Comparison of ENCODE assay signal across 26 cellular contexts in the genomic region with DNA sequence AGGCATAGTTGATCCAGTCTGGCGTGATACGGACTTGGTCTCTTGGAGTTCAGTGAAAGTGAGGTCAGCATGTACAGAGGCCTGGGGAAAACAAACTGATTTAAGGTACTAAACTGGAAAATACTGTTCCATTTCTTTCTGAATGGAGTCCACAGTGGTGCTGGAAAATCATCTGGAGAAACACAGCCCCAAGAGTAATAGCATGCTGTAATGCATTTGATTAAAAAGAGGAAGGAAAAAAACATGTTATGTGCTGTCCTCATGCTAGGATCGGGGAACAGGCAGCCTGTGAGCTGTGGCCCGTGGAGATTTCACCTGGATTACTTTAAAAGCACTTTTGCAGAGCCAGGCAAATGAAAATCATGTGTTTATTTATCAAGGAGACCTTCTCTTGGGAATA.
"Had no signal": no experiment of that assay in that cellular context is flagged by ENCODE, and none has a peak within 500 bp of the region (broad histone marks: within the 10 kb centered on the region; RNA-seq: fewer than 3 reads in every experiment).

No MANE protein-coding gene starts in this region.

- DNase-seq: activated B cell treated with CpG ODN at 0.5 μM for 24 hours; activated CD4-positive, alpha-beta T cell treated with anti-CD3 and anti-CD28 coated beads for 1 hour; activated CD4-positive, alpha-beta T cell treated with anti-CD3 and anti-CD28 coated beads, Interleukin-2, amount 10 ng/mL, durations not matched to agents 24 days and 14 days; activated CD4-positive, alpha-beta T cell treated with anti-CD3 and anti-CD28 coated beads, Interleukin-2, amount 50 U/mL, for 48 hours; activated CD8-positive, alpha-beta memory T cell treated with anti-CD3 and anti-CD28 coated beads, Interleukin-2, amount 10 ng/mL, durations not matched to agents 7 days and 5 days; activated effector memory CD4-positive, alpha-beta T cell treated with Interleukin-2 at 50 U/mL for 16 hours; activated naive CD4-positive, alpha-beta T cell treated with Interleukin-2 at 50 U/mL for 16 hours; activated naive CD8-positive, alpha-beta T cell treated with anti-CD3 and anti-CD28 coated beads, Interleukin-2, amount 50 U/mL, for 24 hours; activated T-cell treated with anti-CD3 and anti-CD28 coated beads, Interleukin-2, amount 50 U/mL, for 24 hours; amygdala; brain microvascular endothelial cell; MG63; MV-4-11; NCI-H1092 treated with DMSO at 0.1 percent for 48 hours; NCI-H1417 treated with DMSO at 0.1 percent for 48 hours; NCI-H1694; NCI-H2029; NCI-H345; NCI-H510A treated with DMSO at 0.1 percent for 48 hours; PC-3; SIG-M5; T-helper 17 cell; T-helper 9 cell had no signal

- H3K4me3 Mint-ChIP-seq: activated B cell treated with CpG ODN at 0.5 μM for 24 hours; activated CD4-positive, alpha-beta T cell treated with anti-CD3 and anti-CD28 coated beads, Interleukin-2, amount 10 ng/mL, durations not matched to agents 24 days and 14 days; activated CD8-positive, alpha-beta memory T cell treated with anti-CD3 and anti-CD28 coated beads, Interleukin-2, amount 10 ng/mL, durations not matched to agents 7 days and 5 days; activated naive CD8-positive, alpha-beta T cell treated with anti-CD3 and anti-CD28 coated beads, Interleukin-2, amount 50 U/mL, for 24 hours; activated T-cell treated with anti-CD3 and anti-CD28 coated beads, Interleukin-2, amount 50 U/mL, for 24 hours; activated T-helper 1 cell treated with anti-CD3 and anti-CD28 coated beads, Interleukin-12 subunit alpha, Interleukin-12 subunit beta, Interleukin-2, Interleukin-4 antibody, amounts not matched to agents 30 ng/mL and 10 ng/mL and 1 ng/mL, durations not matched to agents 14 hours and 24 hours and 36 hours; T-helper 17 cell had no signal

- H3K9me3 Mint-ChIP-seq: activated B cell treated with CpG ODN at 0.5 μM for 24 hours; activated CD4-positive, alpha-beta T cell treated with anti-CD3 and anti-CD28 coated beads, Interleukin-2, amount 10 ng/mL, durations not matched to agents 24 days and 14 days; activated naive CD4-positive, alpha-beta T cell treated with anti-CD3 and anti-CD28 coated beads, Interleukin-2, amount 50 U/mL, for 72 hours; activated naive CD8-positive, alpha-beta T cell treated with anti-CD3 and anti-CD28 coated beads, Interleukin-2, amount 50 U/mL, for 24 hours; activated T-cell treated with anti-CD3 and anti-CD28 coated beads, Interleukin-2, amount 50 U/mL, for 24 hours; activated T-helper 1 cell treated with anti-CD3 and anti-CD28 coated beads, Interleukin-12 subunit alpha, Interleukin-12 subunit beta, Interleukin-2, Interleukin-4 antibody, amounts not matched to agents 30 ng/mL and 10 ng/mL and 1 ng/mL, durations not matched to agents 14 hours and 24 hours and 36 hours had no signal

- H3K9me3 ChIP-seq: MG63 had no signal

- H3K27ac Mint-ChIP-seq: activated B cell treated with CpG ODN at 0.5 μM for 24 hours; activated CD4-positive, alpha-beta T cell treated with anti-CD3 and anti-CD28 coated beads, Interleukin-2, amount 10 ng/mL, durations not matched to agents 24 days and 14 days; activated CD8-positive, alpha-beta memory T cell treated with anti-CD3 and anti-CD28 coated beads, Interleukin-2, amount 10 ng/mL, durations not matched to agents 7 days and 5 days; activated naive CD4-positive, alpha-beta T cell treated with anti-CD3 and anti-CD28 coated beads, Interleukin-2, amount 50 U/mL, for 72 hours; activated naive CD8-positive, alpha-beta T cell treated with anti-CD3 and anti-CD28 coated beads, Interleukin-2, amount 50 U/mL, for 24 hours; activated T-cell treated with anti-CD3 and anti-CD28 coated beads, Interleukin-2, amount 50 U/mL, for 24 hours; activated T-helper 1 cell treated with anti-CD3 and anti-CD28 coated beads, Interleukin-12 subunit alpha, Interleukin-12 subunit beta, Interleukin-2, Interleukin-4 antibody, amounts not matched to agents 30 ng/mL and 10 ng/mL and 1 ng/mL, durations not matched to agents 14 hours and 24 hours and 36 hours; T-helper 17 cell had no signal

- H3K4me3 ChIP-seq: cardiac muscle cell, MG63 had no signal

- H3K27me3 ChIP-seq: brain microvascular endothelial cell, cardiac muscle cell, MG63 had no signal

- ATAC-seq: activated CD8-positive, alpha-beta memory T cell treated with anti-CD3 and anti-CD28 coated beads, Interleukin-2, amount 10 ng/mL, durations not matched to agents 7 days and 5 days; activated naive CD4-positive, alpha-beta T cell treated with anti-CD3 and anti-CD28 coated beads, Interleukin-2, amount 50 U/mL, for 72 hours; activated naive CD8-positive, alpha-beta T cell treated with anti-CD3 and anti-CD28 coated beads, Interleukin-2, amount 50 U/mL, for 24 hours; PC-3; T-helper 17 cell had no signal

- H3K36me3 ChIP-seq: brain microvascular endothelial cell, cardiac muscle cell, MG63 had no signal

- H3K27ac ChIP-seq: brain microvascular endothelial cell, cardiac muscle cell had no signal

- H3K36me3 Mint-ChIP-seq: activated CD8-positive, alpha-beta memory T cell treated with anti-CD3 and anti-CD28 coated beads, Interleukin-2, amount 10 ng/mL, durations not matched to agents 7 days and 5 days; activated naive CD4-positive, alpha-beta T cell treated with anti-CD3 and anti-CD28 coated beads, Interleukin-2, amount 50 U/mL, for 72 hours had no signal

- H3K4me1 Mint-ChIP-seq: activated B cell treated with CpG ODN at 0.5 μM for 24 hours; activated CD4-positive, alpha-beta T cell treated with anti-CD3 and anti-CD28 coated beads, Interleukin-2, amount 10 ng/mL, durations not matched to agents 24 days and 14 days; activated CD8-positive, alpha-beta memory T cell treated with anti-CD3 and anti-CD28 coated beads, Interleukin-2, amount 10 ng/mL, durations not matched to agents 7 days and 5 days had no signal

- H3K27me3 Mint-ChIP-seq: activated B cell treated with CpG ODN at 0.5 μM for 24 hours; activated CD8-positive, alpha-beta memory T cell treated with anti-CD3 and anti-CD28 coated beads, Interleukin-2, amount 10 ng/mL, durations not matched to agents 7 days and 5 days had no signal
